Comparison of ENCODE assay signal across 1 cellular context in genomic region chr13:52036037-52036436, GRCh38.
TF ChIP-seq lines count a peak whose summit lies in the region.

No MANE protein-coding gene starts in this region.

TF ChIP-seq in HepG2, 621 proteins besides CTCF, POLR2A, EP300 and RAD21:
- TF ChIP-seq TBL1XR1 (IDR thresholded peaks at IDR 0.05; ENCODE audit: borderline replicate concordance, low read length, partially characterized antibody) (no peak), SOX6 (IDR thresholded peaks at IDR 0.05) (no peak), SOX6 (CRISPR knock-in tag; IDR thresholded peaks at IDR 0.05) (peak; percentile 18; the same call in 1 of the 2 replicates), RFX1 (IDR thresholded peaks at IDR 0.05) (no peak)
- TF ChIP-seq, protein P1, sequence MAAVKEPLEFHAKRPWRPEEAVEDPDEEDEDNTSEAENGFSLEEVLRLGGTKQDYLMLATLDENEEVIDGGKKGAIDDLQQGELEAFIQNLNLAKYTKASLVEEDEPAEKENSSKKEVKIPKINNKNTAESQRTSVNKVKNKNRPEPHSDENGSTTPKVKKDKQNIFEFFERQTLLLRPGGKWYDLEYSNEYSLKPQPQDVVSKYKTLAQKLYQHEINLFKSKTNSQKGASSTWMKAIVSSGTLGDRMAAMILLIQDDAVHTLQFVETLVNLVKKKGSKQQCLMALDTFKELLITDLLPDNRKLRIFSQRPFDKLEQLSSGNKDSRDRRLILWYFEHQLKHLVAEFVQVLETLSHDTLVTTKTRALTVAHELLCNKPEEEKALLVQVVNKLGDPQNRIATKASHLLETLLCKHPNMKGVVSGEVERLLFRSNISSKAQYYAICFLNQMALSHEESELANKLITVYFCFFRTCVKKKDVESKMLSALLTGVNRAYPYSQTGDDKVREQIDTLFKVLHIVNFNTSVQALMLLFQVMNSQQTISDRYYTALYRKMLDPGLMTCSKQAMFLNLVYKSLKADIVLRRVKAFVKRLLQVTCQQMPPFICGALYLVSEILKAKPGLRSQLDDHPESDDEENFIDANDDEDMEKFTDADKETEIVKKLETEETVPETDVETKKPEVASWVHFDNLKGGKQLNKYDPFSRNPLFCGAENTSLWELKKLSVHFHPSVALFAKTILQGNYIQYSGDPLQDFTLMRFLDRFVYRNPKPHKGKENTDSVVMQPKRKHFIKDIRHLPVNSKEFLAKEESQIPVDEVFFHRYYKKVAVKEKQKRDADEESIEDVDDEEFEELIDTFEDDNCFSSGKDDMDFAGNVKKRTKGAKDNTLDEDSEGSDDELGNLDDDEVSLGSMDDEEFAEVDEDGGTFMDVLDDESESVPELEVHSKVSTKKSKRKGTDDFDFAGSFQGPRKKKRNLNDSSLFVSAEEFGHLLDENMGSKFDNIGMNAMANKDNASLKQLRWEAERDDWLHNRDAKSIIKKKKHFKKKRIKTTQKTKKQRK (IDR thresholded peaks at IDR 0.05; ENCODE audit: low read length), result no peak
